Comparison of ENCODE assay signal across 31 cellular contexts in genomic region chr16:27976990-27977389, GRCh38.
"Had no signal": no experiment of that assay in that cellular context is flagged by ENCODE, and none has a peak within 500 bp of the region (broad histone marks: within the 10 kb centered on the region; RNA-seq: fewer than 3 reads in every experiment).

No MANE protein-coding gene starts in this region.

- H3K9me3 ChIP-seq: ascending aorta, breast epithelium, esophagus muscularis mucosa, gastrocnemius medialis had no signal

- H3K4me3 ChIP-seq: ascending aorta, breast epithelium, cardiac muscle cell, esophagus muscularis mucosa, gastrocnemius medialis had no signal

- H3K9me3 Mint-ChIP-seq: activated CD4-positive, alpha-beta memory T cell treated with anti-CD3 and anti-CD28 coated beads, Interleukin-2, amount 10 ng/mL, durations not matched to agents 7 days and 5 days; activated CD4-positive, alpha-beta T cell treated with anti-CD3 and anti-CD28 coated beads, Interleukin-2, amount 10 ng/mL, durations not matched to agents 7 days and 5 days; activated naive CD4-positive, alpha-beta T cell treated with anti-CD3 and anti-CD28 coated beads, Interleukin-2, amount 10 ng/mL, durations not matched to agents 7 days and 5 days; activated naive CD4-positive, alpha-beta T cell treated with anti-CD3 and anti-CD28 coated beads, Interleukin-2, amount 50 U/mL, for 72 hours; activated naive CD8-positive, alpha-beta T cell treated with anti-CD3 and anti-CD28 coated beads, Interleukin-2, amount 10 ng/mL, durations not matched to agents 7 days and 5 days; activated T-cell treated with anti-CD3 and anti-CD28 coated beads, Interleukin-2, amount 50 U/mL, for 24 hours; activated T-cell treated with anti-CD3 and anti-CD28 coated beads, Interleukin-2, amount 50 U/mL, for 72 hours; central memory CD8-positive, alpha-beta T cell; effector memory CD8-positive, alpha-beta T cell; WTC11 had no signal

- ATAC-seq: activated naive CD4-positive, alpha-beta T cell treated with anti-CD3 and anti-CD28 coated beads, Interleukin-2, amount 50 U/mL, for 72 hours; activated T-cell treated with anti-CD3 and anti-CD28 coated beads, Interleukin-2, amount 50 U/mL, for 72 hours; effector memory CD8-positive, alpha-beta T cell; foreskin keratinocyte; gastrocnemius medialis; WTC11 had no signal

- H3K27ac ChIP-seq: ascending aorta, breast epithelium, cardiac muscle cell, esophagus muscularis mucosa, foreskin keratinocyte, gastrocnemius medialis, VCaP had no signal

- DNase-seq: activated CD4-positive, alpha-beta memory T cell treated with anti-CD3 and anti-CD28 coated beads, Interleukin-2, amount 10 ng/mL, durations not matched to agents 7 days and 5 days; activated CD4-positive, alpha-beta T cell treated with anti-CD3 and anti-CD28 coated beads for 1 hour; activated CD4-positive, alpha-beta T cell treated with anti-CD3 and anti-CD28 coated beads for 4 hours; activated CD4-positive, alpha-beta T cell treated with anti-CD3 and anti-CD28 coated beads, Interleukin-2, amount 10 ng/mL, durations not matched to agents 7 days and 5 days; activated CD4-positive, alpha-beta T cell treated with anti-CD3 and anti-CD28 coated beads, Interleukin-2, amount 50 U/mL, for 4 hours; activated CD8-positive, alpha-beta memory T cell treated with anti-CD3 and anti-CD28 coated beads, Interleukin-2, amount 50 U/mL, for 48 hours; activated gamma-delta T cell; activated naive CD4-positive, alpha-beta T cell; activated naive CD4-positive, alpha-beta T cell treated with anti-CD3 and anti-CD28 coated beads, Interleukin-2, amount 10 ng/mL, durations not matched to agents 7 days and 5 days; activated naive CD8-positive, alpha-beta T cell treated with anti-CD3 and anti-CD28 coated beads, Interleukin-2, amount 10 ng/mL, durations not matched to agents 7 days and 5 days; activated T-cell treated with anti-CD3 and anti-CD28 coated beads for 4 hours; activated T-cell treated with anti-CD3 and anti-CD28 coated beads, Interleukin-2, amount 50 U/mL, for 24 hours; activated T-cell treated with anti-CD3 and anti-CD28 coated beads, Interleukin-2, amount 50 U/mL, for 72 hours; cortex of kidney; dermis blood vessel endothelial cell; effector CD4-positive, alpha-beta T cell; effector memory CD8-positive, alpha-beta T cell; erythroblast; foreskin keratinocyte; gastrocnemius medialis; glutamatergic neuron; T-helper 2 cell had no signal

- H3K4me3 Mint-ChIP-seq: activated CD4-positive, alpha-beta memory T cell treated with anti-CD3 and anti-CD28 coated beads, Interleukin-2, amount 10 ng/mL, durations not matched to agents 7 days and 5 days; activated CD4-positive, alpha-beta T cell treated with anti-CD3 and anti-CD28 coated beads, Interleukin-2, amount 10 ng/mL, durations not matched to agents 7 days and 5 days; activated naive CD4-positive, alpha-beta T cell treated with anti-CD3 and anti-CD28 coated beads, Interleukin-2, amount 10 ng/mL, durations not matched to agents 7 days and 5 days; activated naive CD8-positive, alpha-beta T cell treated with anti-CD3 and anti-CD28 coated beads, Interleukin-2, amount 10 ng/mL, durations not matched to agents 7 days and 5 days; activated T-cell treated with anti-CD3 and anti-CD28 coated beads, Interleukin-2, amount 50 U/mL, for 24 hours; activated T-cell treated with anti-CD3 and anti-CD28 coated beads, Interleukin-2, amount 50 U/mL, for 72 hours; brain; central memory CD8-positive, alpha-beta T cell; effector memory CD8-positive, alpha-beta T cell; WTC11 had no signal

- H3K36me3 ChIP-seq: ascending aorta, breast epithelium, cardiac muscle cell, esophagus muscularis mucosa, gastrocnemius medialis had no signal

- H3K4me1 Mint-ChIP-seq: central memory CD8-positive, alpha-beta T cell; WTC11 had no signal

- H3K27ac Mint-ChIP-seq: activated CD4-positive, alpha-beta memory T cell treated with anti-CD3 and anti-CD28 coated beads, Interleukin-2, amount 10 ng/mL, durations not matched to agents 7 days and 5 days; activated CD4-positive, alpha-beta T cell treated with anti-CD3 and anti-CD28 coated beads, Interleukin-2, amount 10 ng/mL, durations not matched to agents 7 days and 5 days; activated naive CD4-positive, alpha-beta T cell treated with anti-CD3 and anti-CD28 coated beads, Interleukin-2, amount 10 ng/mL, durations not matched to agents 7 days and 5 days; activated naive CD8-positive, alpha-beta T cell treated with anti-CD3 and anti-CD28 coated beads, Interleukin-2, amount 10 ng/mL, durations not matched to agents 7 days and 5 days; activated T-cell treated with anti-CD3 and anti-CD28 coated beads, Interleukin-2, amount 50 U/mL, for 24 hours; activated T-cell treated with anti-CD3 and anti-CD28 coated beads, Interleukin-2, amount 50 U/mL, for 72 hours; effector memory CD8-positive, alpha-beta T cell; WTC11 had no signal

- H3K27me3 ChIP-seq: ascending aorta, breast epithelium, foreskin keratinocyte had no signal

- H3K36me3 Mint-ChIP-seq: activated naive CD4-positive, alpha-beta T cell treated with anti-CD3 and anti-CD28 coated beads, Interleukin-2, amount 10 ng/mL, durations not matched to agents 7 days and 5 days; activated naive CD4-positive, alpha-beta T cell treated with anti-CD3 and anti-CD28 coated beads, Interleukin-2, amount 50 U/mL, for 72 hours; activated naive CD8-positive, alpha-beta T cell treated with anti-CD3 and anti-CD28 coated beads, Interleukin-2, amount 10 ng/mL, durations not matched to agents 7 days and 5 days; brain; WTC11 had no signal

- H3K4me1 ChIP-seq: breast epithelium, foreskin keratinocyte, gastrocnemius medialis had no signal
